15 cellular contexts compared by ENCODE assay signal in the genomic region with DNA sequence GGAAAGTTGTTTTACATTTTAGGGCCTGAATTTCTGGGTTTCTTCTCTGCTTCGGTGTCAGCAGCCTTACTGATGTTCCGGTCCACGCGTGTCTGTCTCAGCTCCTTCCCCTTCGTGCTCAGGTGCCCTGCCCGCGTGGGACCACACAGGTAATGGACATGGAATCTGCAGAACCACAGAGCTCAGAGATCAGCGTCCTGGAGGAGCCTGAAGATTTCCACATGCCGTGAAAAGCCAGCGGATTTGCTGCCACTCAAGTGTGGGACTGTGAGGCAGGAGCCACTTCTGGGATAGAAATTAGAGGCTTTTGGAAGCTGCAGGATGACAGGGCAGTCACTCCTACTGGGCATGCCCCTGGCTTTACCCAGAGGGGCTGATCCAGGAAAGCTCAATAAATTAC.
DNase-seq lines count a peak whose midpoint lies in the region; ATAC-seq and TF ChIP-seq lines count a peak whose summit lies in the region.
"Had no signal": no experiment of that assay in that cellular context is flagged by ENCODE, and none has a peak within 500 bp of the region (broad histone marks: within the 10 kb centered on the region; RNA-seq: fewer than 3 reads in every experiment).

No MANE protein-coding gene starts in this region.

- H3K27me3 ChIP-seq in neuronal stem cell (ENCODE audit: control insufficient read depth in 3 of 3, insufficient read depth in 3 of 3, low read depth in 1 of 3, low read length in 3 of 3) (no peaks in the 10 kb centered on the region), vagina (no peaks in the 10 kb centered on the region), heart left ventricle (peaks cover 0 to 2% (median 0%) of the 10 kb centered on the region in 9 donors), sigmoid colon (no peaks in the 10 kb centered on the region)
- H3K27me3 ChIP-seq: BLaER1 had no signal

- intact Hi-C loops in vagina (cut with DNase I) (no loop called here), heart left ventricle (cut with DNase I) (no loop called here), sigmoid colon (cut with DNase I) (no loop called here)

- no peak for TF ChIP-seq EP300 in sigmoid colon (IDR thresholded peaks at IDR 0.05)

- no peak overlapping the region for H3K14ac ChIP-seq in neuronal stem cell (ENCODE audit: low read length)

- peaks cover 37% of the 10 kb centered on the region for H3K36me3 Mint-ChIP-seq in type B pancreatic cell
- H3K36me3 Mint-ChIP-seq: CD8-positive, alpha-beta T cell had no signal

- no peak overlapping the region for H3K18ac ChIP-seq in neuronal stem cell (ENCODE audit: low read length)

- H2AFZ ChIP-seq in neuronal stem cell (ENCODE audit: low read length) = no peak overlapping the region

- no peak overlapping the region for H2AK5ac ChIP-seq in neuronal stem cell (ENCODE audit: low read depth, low read length)

- TF ChIP-seq POLR2A in vagina (IDR thresholded peaks at IDR 0.05) = no peak
- no peak for TF ChIP-seq POLR2A in heart left ventricle (IDR thresholded peaks at IDR 0.05)
- TF ChIP-seq POLR2A in sigmoid colon (IDR thresholded peaks at IDR 0.05) = no peak

- H3K79me1 ChIP-seq in neuronal stem cell (ENCODE audit: low read depth, low read length) = no peaks in the 10 kb centered on the region

- H4K8ac ChIP-seq in neuronal stem cell (ENCODE audit: low read depth, low read length) = no peak overlapping the region

- H3K36me3 ChIP-seq in neuronal stem cell (replicated peaks in 1 of 2; ENCODE audit: control insufficient read depth in 2 of 2, insufficient read depth in 2 of 2, low read length in 2 of 2) (peaks cover 0 to 15% of the 10 kb centered on the region in 2 donors), vagina (peaks cover 0 to 8% of the 10 kb centered on the region in 2 donors), heart left ventricle (no peaks in the 10 kb centered on the region), sigmoid colon (peaks cover 0 to 4% (median 0%) of the 10 kb centered on the region in 4 donors)
- H3K36me3 ChIP-seq: BLaER1, HAP-1 had no signal

- peaks cover 2 to 3% of the 10 kb centered on the region in 2 donors for H3K4me1 ChIP-seq in neuronal stem cell (ENCODE audit: control insufficient read depth in 2 of 2, insufficient read depth in 1 of 2, low read depth in 1 of 2, low read length in 2 of 2)
- H3K4me1 ChIP-seq in vagina = no peaks in the 10 kb centered on the region
- no peaks in the 10 kb centered on the region for H3K4me1 ChIP-seq in heart left ventricle
- peaks cover 0 to 16% (median 5%) of the 10 kb centered on the region in 4 donors for H3K4me1 ChIP-seq in sigmoid colon
- H3K4me1 ChIP-seq: Caco-2, HAP-1 had no signal

- H3K27ac Mint-ChIP-seq in type B pancreatic cell = no peak overlapping the region
- H3K27ac Mint-ChIP-seq: CD4-positive, CD25-positive, alpha-beta regulatory T cell; CD8-positive, alpha-beta T cell; HFFc6 had no signal

- H3K4ac ChIP-seq in neuronal stem cell (ENCODE audit: low read length) = no peak overlapping the region

- ATAC-seq in heart left ventricle (no peak), HG02588 (IDR thresholded peaks at IDR 0.05; ENCODE audit: unreplicated experiment) (no peak)
- ATAC-seq: CD8-positive, alpha-beta T cell had no signal

- no peak overlapping the region for H2BK5ac ChIP-seq in neuronal stem cell (ENCODE audit: low read length)

- no peak overlapping the region for H2BK12ac ChIP-seq in neuronal stem cell (ENCODE audit: low read length)

- H3K4me2 ChIP-seq in neuronal stem cell (ENCODE audit: insufficient read depth, low read length, poor library complexity, severe bottlenecking) = no peak overlapping the region
- H3K4me2 ChIP-seq: BLaER1 had no signal

- no peak overlapping the region for H3K27ac ChIP-seq in neuronal stem cell (replicated peaks; ENCODE audit: low read length)
- no peak overlapping the region for H3K27ac ChIP-seq in vagina
- H3K27ac ChIP-seq in heart left ventricle = no peak overlapping the region
- H3K27ac ChIP-seq in sigmoid colon = no peak overlapping the region
- H3K27ac ChIP-seq: BLaER1, C4-2B had no signal

- H3K4me3 Mint-ChIP-seq in type B pancreatic cell = no peak overlapping the region
- H3K4me3 Mint-ChIP-seq: CD4-positive, CD25-positive, alpha-beta regulatory T cell; CD8-positive, alpha-beta T cell; HFFc6 had no signal

- H3K4me1 Mint-ChIP-seq in type B pancreatic cell (ENCODE audit: unreplicated experiment) = peaks cover 21% of the 10 kb centered on the region
- H3K4me1 Mint-ChIP-seq: CD4-positive, CD25-positive, alpha-beta regulatory T cell had no signal

- H4K91ac ChIP-seq in neuronal stem cell (ENCODE audit: low read depth, low read length, poor library complexity) = no peak overlapping the region

- H3K9ac ChIP-seq in neuronal stem cell (ENCODE audit: low read depth, low read length, poor library complexity) = no peak overlapping the region
- H3K9ac ChIP-seq: BLaER1 had no signal

- no peak for TF ChIP-seq CTCF in type B pancreatic cell (conservative IDR thresholded peaks at IDR 0.05)
- TF ChIP-seq CTCF in vagina (IDR thresholded peaks at IDR 0.05) = no peak
- no peak for TF ChIP-seq CTCF in heart left ventricle (IDR thresholded peaks at IDR 0.05)
- no peak for TF ChIP-seq CTCF in sigmoid colon (IDR thresholded peaks at IDR 0.05)

- peak overlapping the region; percentile 26 for H3K23ac ChIP-seq in neuronal stem cell (ENCODE audit: low read depth, low read length, poor library complexity)

- H3K9me3 Mint-ChIP-seq in type B pancreatic cell = peaks cover 8% of the 10 kb centered on the region

- no peak overlapping the region for H2BK15ac ChIP-seq in neuronal stem cell (ENCODE audit: low read length)

- DNase-seq in neuronal stem cell (ENCODE audit: low spot score) = no peak
- peak; percentile 7 for DNase-seq in type B pancreatic cell (ENCODE audit: extremely low spot score, unreplicated experiment)
- DNase-seq in vagina (ENCODE audit: extremely low spot score in 2 of 2) = peak; percentile 34 to 58
- DNase-seq in heart left ventricle = no peak
- DNase-seq in sigmoid colon = no peak
- DNase-seq: Caco-2; CD4-positive, CD25-positive, alpha-beta regulatory T cell; CD8-positive, alpha-beta T cell; DND-41; GOT3; HFFc6 had no signal

- no peak overlapping the region for H2BK120ac ChIP-seq in neuronal stem cell (ENCODE audit: low read depth, low read length)

- H3K9me3 ChIP-seq in neuronal stem cell (replicated peaks in 1 of 2; ENCODE audit: control insufficient read depth in 2 of 2, insufficient read depth in 1 of 2, low read depth in 1 of 2, low read length in 2 of 2) (peaks cover 16 to 39% of the 10 kb centered on the region in 2 donors), vagina (peaks cover 7% of the 10 kb centered on the region), heart left ventricle (peaks cover 0 to 20% (median 0%) of the 10 kb centered on the region in 12 donors), sigmoid colon (no peaks in the 10 kb centered on the region)
- H3K9me3 ChIP-seq: HAP-1 had no signal

- H3K27me3 Mint-ChIP-seq in type B pancreatic cell = peaks cover 2% of the 10 kb centered on the region
- H3K27me3 Mint-ChIP-seq: CD4-positive, CD25-positive, alpha-beta regulatory T cell had no signal

- H3K4me3 ChIP-seq in neuronal stem cell (ENCODE audit: low read length in 2 of 2) (no peak overlapping the region), vagina (no peak overlapping the region), heart left ventricle (no peak overlapping the region), sigmoid colon (no peak overlapping the region)
- H3K4me3 ChIP-seq: BLaER1, HAP-1 had no signal

- WGBS in neuronal stem cell (ENCODE audit: extremely low coverage in 2 of 2, insufficient read length in 2 of 2, insufficient replicate concordance in 1 of 2), 2 donors = no CpG with 5 or more reads among the region's 10 CpGs
- 91 to 96% (median 93%) methylated on average over 10 of the region's 10 CpGs for WGBS in heart left ventricle, 4 donors
- 95% methylated on average over 10 of the region's 10 CpGs for WGBS in sigmoid colon, 2 donors

Comparison
In these comparisons a context has a peak if more than half of its experiments do, and no peak if none do; other contexts are left out.
1. DNase-seq: peak in type B pancreatic cell (single experiment) and vagina (2 of 2); none in neuronal stem cell (single experiment), heart left ventricle (0 of 5) and sigmoid colon (single experiment).